ENCODE assay signal across 18 cellular contexts in the genomic region with DNA sequence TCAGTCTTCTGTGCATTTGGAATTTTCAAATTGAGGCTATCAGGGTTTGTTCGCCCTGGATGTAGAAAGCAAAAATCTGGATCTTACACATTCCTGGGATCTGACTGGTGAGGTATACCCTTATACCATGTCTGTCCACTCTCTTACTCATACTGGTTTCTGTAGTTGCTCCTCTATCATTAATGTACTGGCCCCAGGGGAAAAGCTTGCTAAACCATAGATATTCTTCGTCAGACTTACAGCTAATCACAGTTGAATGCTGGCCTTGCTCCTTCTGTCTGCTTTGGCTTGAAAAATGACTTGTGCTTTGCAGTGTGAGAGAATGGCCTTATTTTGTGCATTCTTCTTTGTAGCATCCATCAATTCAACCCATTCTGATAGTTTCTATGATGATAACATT. TPM values are rescaled to one million over a fixed set of nuclear protein-coding genes. Genes with fewer than 3 reads are reported as not detected.
DNase-seq lines count a peak whose midpoint lies in the region; ATAC-seq, FAIRE-seq and TF ChIP-seq lines count a peak whose summit lies in the region.
"Had no signal": no experiment of that assay in that cellular context is flagged by ENCODE, and none has a peak within 500 bp of the region (broad histone marks: within the 10 kb centered on the region; RNA-seq: fewer than 3 reads in every experiment).

No MANE protein-coding gene starts in this region.

- H3K36me3 Mint-ChIP-seq in astrocyte (ENCODE audit: low read depth, unreplicated experiment) (peaks cover 3% of the 10 kb centered on the region), T-helper 17 cell (ENCODE audit: low read depth) (peaks cover 5% of the 10 kb centered on the region)
- H3K36me3 Mint-ChIP-seq: natural killer cell had no signal

- H3K4me2 ChIP-seq in A549: peak overlapping the region; percentile 38
- H3K4me2 ChIP-seq in astrocyte (ENCODE audit: low read length): peak overlapping the region; percentile 33

- CTCF ChIA-PET in A549 (lab: Yijun Ruan, JAX) (interaction anchor here (1.1 to 2.1 kb wide), 3 partner anchors 13 to 19 kb away, joined by 3 to 7 read pairs (median 4); no protein-coding TSS in a partner anchor), HEK293 (lab: Yijun Ruan, JAX) (interaction anchor here (1.2 kb wide), 1 partner anchor 385 kb away, joined by 5 read pairs; no protein-coding TSS in a partner anchor)

- H3K9me3 ChIP-seq in A549 (no peaks in the 10 kb centered on the region), HEK293 (ENCODE audit: control insufficient read depth, insufficient read depth, low read depth, low read length) (no peaks in the 10 kb centered on the region), astrocyte (ENCODE audit: insufficient read depth, low read depth, low read length) (no peaks in the 10 kb centered on the region), T-helper 17 cell (ENCODE audit: control insufficient read depth, low read length, poor library complexity, severe bottlenecking) (no peaks in the 10 kb centered on the region)

- H3K4me3 Mint-ChIP-seq in astrocyte (ENCODE audit: unreplicated experiment) (no peak overlapping the region), T-helper 17 cell (no peak overlapping the region)
- H3K4me3 Mint-ChIP-seq: activated CD4-positive, alpha-beta memory T cell treated with anti-CD3 and anti-CD28 coated beads for 36 hours; natural killer cell; T-helper 2 cell treated with Interferon-gamma antibody and Interleukin-4, amounts not matched to agents 5 μg/mL and 100 μg/mL, for 36 hours had no signal

- TF ChIP-seq POLR2A in A549 (IDR thresholded peaks at IDR 0.05; ENCODE audit: low read length): no peak

- no peak overlapping the region for H3K9ac ChIP-seq in astrocyte (ENCODE audit: low read length)

- no peak for TF ChIP-seq RAD21 in A549 (conservative IDR thresholded peaks at IDR 0.05 in 1 of 2, IDR thresholded peaks at IDR 0.05 in 1 of 2)

- no peak for TF ChIP-seq EP300 in A549 (IDR thresholded peaks at IDR 0.05)

- H3K4me1 Mint-ChIP-seq in astrocyte (ENCODE audit: low read depth, unreplicated experiment) (peaks cover 23% of the 10 kb centered on the region), T-helper 17 cell (peaks cover 7% of the 10 kb centered on the region)

- no peaks in the 10 kb centered on the region for H3K9me3 Mint-ChIP-seq in astrocyte (ENCODE audit: unreplicated experiment)
- H3K9me3 Mint-ChIP-seq: activated CD4-positive, alpha-beta memory T cell treated with anti-CD3 and anti-CD28 coated beads for 36 hours; natural killer cell; T-helper 2 cell treated with Interferon-gamma antibody and Interleukin-4, amounts not matched to agents 5 μg/mL and 100 μg/mL, for 36 hours had no signal

- H3K4me3 ChIP-seq in A549 (no peak overlapping the region), HEK293 (ENCODE audit: low read depth, low read length) (no peak overlapping the region), astrocyte (ENCODE audit: insufficient read depth, low read depth, low read length) (no peak overlapping the region)

- H4K20me1 ChIP-seq in astrocyte (ENCODE audit: insufficient read depth, low read length): peaks cover 18% of the 10 kb centered on the region

- H3K27ac Mint-ChIP-seq in astrocyte (ENCODE audit: unreplicated experiment) (peak overlapping the region; percentile 73), T-helper 17 cell (no peak overlapping the region)
- H3K27ac Mint-ChIP-seq: activated CD4-positive, alpha-beta memory T cell treated with anti-CD3 and anti-CD28 coated beads for 36 hours; natural killer cell; T-helper 2 cell treated with Interferon-gamma antibody and Interleukin-4, amounts not matched to agents 5 μg/mL and 100 μg/mL, for 36 hours had no signal

- no peaks in the 10 kb centered on the region for H3K27me3 ChIP-seq in astrocyte (ENCODE audit: insufficient read depth, low read length)

- POLR2A ChIA-PET in A549 (lab: Yijun Ruan, JAX): no interaction called here
- POLR2A ChIA-PET in HEK293 (lab: Yijun Ruan, JAX): interaction anchor here (0.7 kb wide), 1 partner anchor 71 kb away, joined by 3 read pairs; no protein-coding TSS in a partner anchor

- H3K4me1 ChIP-seq in A549 (peaks cover 54% of the 10 kb centered on the region), HEK293 (ENCODE audit: control insufficient read depth, insufficient read depth, low read length) (peaks cover 9% of the 10 kb centered on the region), astrocyte (ENCODE audit: insufficient read depth, low read length) (peaks cover 7% of the 10 kb centered on the region)

- no peak overlapping the region for H2AFZ ChIP-seq in astrocyte (ENCODE audit: low read depth, low read length)

- no peaks in the 10 kb centered on the region for H3K27me3 Mint-ChIP-seq in astrocyte (ENCODE audit: low read depth, unreplicated experiment)
- no peaks in the 10 kb centered on the region for H3K27me3 Mint-ChIP-seq in T-helper 17 cell
- H3K27me3 Mint-ChIP-seq: activated CD4-positive, alpha-beta memory T cell treated with anti-CD3 and anti-CD28 coated beads for 36 hours had no signal

- FAIRE-seq in A549 (lab: Jason Lieb, UNC): no peak
- peak; percentile 98 for FAIRE-seq in astrocyte (lab: Jason Lieb, UNC)
- FAIRE-seq: RCC 7860 had no signal

- ATAC-seq in A549: peak; percentile 84 to 95
- ATAC-seq in T-helper 17 cell: no peak
- ATAC-seq: left lobe of liver, natural killer cell had no signal

- H3K79me2 ChIP-seq in astrocyte (ENCODE audit: insufficient read depth, low read length): peaks cover 59% of the 10 kb centered on the region

- 56% methylated on average over 2 of the region's 2 CpGs for WGBS in A549 (ENCODE audit: missing lambda C conversion rate)

- peak in 1 of 2 experiments; percentile 49 for DNase-seq in A549 (ENCODE audit: low read depth in 1 of 2, low spot score in 1 of 2)
- DNase-seq in astrocyte (ENCODE audit: low read depth): peak; percentile 95
- peak; percentile 85 for DNase-seq in foreskin melanocyte
- no peak for DNase-seq in T-helper 17 cell
- DNase-seq in NCI-H2081 treated with DMSO at 0.1 percent for 48 hours (lab: John Stamatoyannopoulos, UW): no peak
- no peak for DNase-seq in activated T-cell treated with anti-CD3 and anti-CD28 coated beads, Interleukin-2, amount 50 U/mL, for 48 hours
- DNase-seq in effector CD8-positive, alpha-beta T cell (lab: John Stamatoyannopoulos, UW): no peak
- DNase-seq: activated CD4-positive, alpha-beta memory T cell treated with anti-CD3 and anti-CD28 coated beads for 36 hours; activated gamma-delta T cell treated with Interleukin-2 at 50 U/mL for 16 hours; cortex of kidney; DMS79 treated with DMSO at 0.1 percent for 48 hours; H7; natural killer cell; NCI-H1048 had no signal

- TF ChIP-seq CTCF in A549 (IDR thresholded peaks at IDR 0.05) (no peak), HEK293 (tag by site-specific recombination; IDR thresholded peaks at IDR 0.05) (no peak), astrocyte (IDR thresholded peaks at IDR 0.05; ENCODE audit: insufficient read depth, low read depth, low read length) (no peak)

- peak overlapping the region; percentile 32 to 72 for H3K27ac ChIP-seq in A549
- H3K27ac ChIP-seq in HEK293 (ENCODE audit: extremely low read depth, low read depth, low read length): no peak overlapping the region
- H3K27ac ChIP-seq in astrocyte (ENCODE audit: low read depth, low read length): peak overlapping the region; percentile 40

- H3K36me3 ChIP-seq in HEK293 (ENCODE audit: control insufficient read depth in 2 of 2, insufficient read depth in 1 of 2, low read length in 2 of 2): no peaks in the 10 kb centered on the region; a peak in 1 of 3 replicates
- H3K36me3 ChIP-seq in astrocyte (ENCODE audit: insufficient read depth, low read length): no peaks in the 10 kb centered on the region

TF ChIP-seq in A549, 52 proteins besides CTCF, POLR2A, EP300 and RAD21 (continues in another document):
- TF ChIP-seq CEBPB (IDR thresholded peaks at IDR 0.05): peak in 1 of 2 experiments; percentile 26; a peak in 1 of 4 replicates
- TF ChIP-seq MAFK (IDR thresholded peaks at IDR 0.05; ENCODE audit: partially characterized antibody): no peak

TF ChIP-seq in HEK293, 187 proteins besides CTCF, POLR2A, EP300 and RAD21 (continues in another document):
- no peak for TF ChIP-seq ZNF404 (tag by site-specific recombination; IDR thresholded peaks at IDR 0.05)
- TF ChIP-seq ZNF211 (tag by site-specific recombination; IDR thresholded peaks at IDR 0.05; ENCODE audit: low read depth): 0 out of 2 replicates have a peak, but pooled peaks have one; percentile 33
- TF ChIP-seq SP7 (tag by site-specific recombination; IDR thresholded peaks at IDR 0.05): 0 out of 2 replicates have a peak, but pooled peaks have one; percentile 25
- TF ChIP-seq, protein P1, sequence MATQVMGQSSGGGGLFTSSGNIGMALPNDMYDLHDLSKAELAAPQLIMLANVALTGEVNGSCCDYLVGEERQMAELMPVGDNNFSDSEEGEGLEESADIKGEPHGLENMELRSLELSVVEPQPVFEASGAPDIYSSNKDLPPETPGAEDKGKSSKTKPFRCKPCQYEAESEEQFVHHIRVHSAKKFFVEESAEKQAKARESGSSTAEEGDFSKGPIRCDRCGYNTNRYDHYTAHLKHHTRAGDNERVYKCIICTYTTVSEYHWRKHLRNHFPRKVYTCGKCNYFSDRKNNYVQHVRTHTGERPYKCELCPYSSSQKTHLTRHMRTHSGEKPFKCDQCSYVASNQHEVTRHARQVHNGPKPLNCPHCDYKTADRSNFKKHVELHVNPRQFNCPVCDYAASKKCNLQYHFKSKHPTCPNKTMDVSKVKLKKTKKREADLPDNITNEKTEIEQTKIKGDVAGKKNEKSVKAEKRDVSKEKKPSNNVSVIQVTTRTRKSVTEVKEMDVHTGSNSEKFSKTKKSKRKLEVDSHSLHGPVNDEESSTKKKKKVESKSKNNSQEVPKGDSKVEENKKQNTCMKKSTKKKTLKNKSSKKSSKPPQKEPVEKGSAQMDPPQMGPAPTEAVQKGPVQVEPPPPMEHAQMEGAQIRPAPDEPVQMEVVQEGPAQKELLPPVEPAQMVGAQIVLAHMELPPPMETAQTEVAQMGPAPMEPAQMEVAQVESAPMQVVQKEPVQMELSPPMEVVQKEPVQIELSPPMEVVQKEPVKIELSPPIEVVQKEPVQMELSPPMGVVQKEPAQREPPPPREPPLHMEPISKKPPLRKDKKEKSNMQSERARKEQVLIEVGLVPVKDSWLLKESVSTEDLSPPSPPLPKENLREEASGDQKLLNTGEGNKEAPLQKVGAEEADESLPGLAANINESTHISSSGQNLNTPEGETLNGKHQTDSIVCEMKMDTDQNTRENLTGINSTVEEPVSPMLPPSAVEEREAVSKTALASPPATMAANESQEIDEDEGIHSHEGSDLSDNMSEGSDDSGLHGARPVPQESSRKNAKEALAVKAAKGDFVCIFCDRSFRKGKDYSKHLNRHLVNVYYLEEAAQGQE (tag by site-specific recombination; IDR thresholded peaks at IDR 0.05): no peak
- no peak for TF ChIP-seq ZNF169 (tag by site-specific recombination; IDR thresholded peaks at IDR 0.05)
- no peak for TF ChIP-seq ZNF114 (tag by site-specific recombination; IDR thresholded peaks at IDR 0.05)

RNA-seq across cellular contexts. Expression of a gene that starts 30.5 kb away (rescaled TPM):
- polyA plus RNA-seq in A549 (2011; rRNA removed): 58.3 and 65.2 TPM in 2 replicates
- polyA plus RNA-seq in A549 (2012; cell fraction: cytosol; rRNA removed): 20.8 and 21.0 TPM in 2 replicates
- polyA plus RNA-seq in A549 (2012; cell fraction: nucleus; rRNA removed): 13.7 and 22.8 TPM in 2 replicates
- 45.1 to 51.5 TPM (median 45.4 TPM) in 3 replicates for polyA plus RNA-seq in A549 (2017; fragmentation: RNase III; extraction: RNeasy Plus Mini Kit Qiagen cat#74134 plus additional on column Dnase treatment)
- polyA minus RNA-seq in A549 (2011; rRNA and poly(A)+ RNA removed): 18.6 and 23.0 TPM in 2 replicates
- 28.3 and 36.3 TPM in 2 replicates for total RNA-seq in astrocyte
- total RNA-seq in T-helper 17 cell: 10 to 100 TPM; 14.6 to 18.3 TPM

Comparison
In these comparisons a context has a peak if more than half of its experiments do, and no peak if none do; other contexts are left out.
1. DNase-seq: peak in astrocyte (single experiment) and foreskin melanocyte (single experiment); none in T-helper 17 cell (0 of 3), NCI-H2081 treated with DMSO at 0.1 percent for 48 hours (single experiment), activated T-cell treated with anti-CD3 and anti-CD28 coated beads, Interleukin-2, amount 50 U/mL, for 48 hours (0 of 2) and effector CD8-positive, alpha-beta T cell (single experiment).